ENCODE assay signal across 8 cellular contexts in the genomic region with DNA sequence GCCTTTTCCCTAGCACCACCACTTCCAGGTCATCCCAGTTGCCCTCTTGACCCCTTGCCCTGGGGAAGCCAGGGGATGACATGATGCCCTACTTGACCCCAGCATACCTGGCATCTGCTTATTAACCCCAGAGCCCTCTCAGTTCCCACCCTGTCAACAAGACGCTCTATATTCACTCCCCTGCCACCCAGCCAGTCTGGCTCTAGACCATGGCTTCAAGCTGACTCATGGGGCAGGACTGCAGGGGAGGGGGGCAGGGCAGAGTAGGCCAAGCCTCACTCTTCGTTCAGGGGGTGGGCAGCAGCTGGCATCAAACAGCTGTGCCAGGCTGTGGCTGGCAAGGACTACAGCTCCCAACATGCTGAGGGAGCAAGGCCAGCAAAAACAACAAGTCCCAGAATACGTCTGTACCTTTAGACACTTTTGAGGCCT. TPM values are rescaled to one million over a fixed set of nuclear protein-coding genes. Genes with fewer than 3 reads are reported as not detected.
DNase-seq lines count a peak whose midpoint lies in the region; ATAC-seq, FAIRE-seq and TF ChIP-seq lines count a peak whose summit lies in the region.

No MANE protein-coding gene starts in this region.

- ATAC-seq in RWPE2 (ENCODE audit: low read depth) = peak; percentile 20
- ATAC-seq in omental fat pad (ENCODE audit: low FRiP score) = peak; percentile 20
- ATAC-seq in HG02642 (IDR thresholded peaks at IDR 0.05; ENCODE audit: poor library complexity, unreplicated experiment) = no peak
- no peak for ATAC-seq in HG03097 (IDR thresholded peaks at IDR 0.05; ENCODE audit: low FRiP score, unreplicated experiment)
- ATAC-seq in HG03521 (IDR thresholded peaks at IDR 0.05; ENCODE audit: unreplicated experiment) = no peak

- no peak overlapping the region for H3K4me3 ChIP-seq in RWPE2 (ENCODE audit: severe bottlenecking)

- no peak for TF ChIP-seq CTCF in RWPE2 (IDR thresholded peaks at IDR 0.05; ENCODE audit: poor library complexity, severe bottlenecking)
- TF ChIP-seq CTCF in omental fat pad (IDR thresholded peaks at IDR 0.05) = no peak
- no peak for TF ChIP-seq CTCF in D721Med (IDR thresholded peaks at IDR 0.05; ENCODE audit: insufficient read depth, missing control alignments)

- peak; percentile 73 for DNase-seq in ELR (ENCODE audit: low read depth)
- peak; percentile 85 for DNase-seq in RWPE2 (ENCODE audit: low spot score)
- DNase-seq in fibroblast of gingiva (ENCODE audit: low read depth) = peak; percentile 71
- DNase-seq in omental fat pad (ENCODE audit: low spot score) = no peak
- DNase-seq in D721Med (ENCODE audit: insufficient read length, low spot score) = no peak

- H3K27ac ChIP-seq in RWPE2 (ENCODE audit: poor library complexity, severe bottlenecking) = peak overlapping the region; percentile 94

- peaks cover 23% of the 10 kb centered on the region for H3K4me1 ChIP-seq in RWPE2 (ENCODE audit: insufficient read depth, poor library complexity, severe bottlenecking)

- H3K9me3 ChIP-seq in RWPE2 (ENCODE audit: severe bottlenecking) = no peaks in the 10 kb centered on the region

- no peaks in the 10 kb centered on the region for H3K27me3 ChIP-seq in RWPE2 (ENCODE audit: insufficient read depth, poor library complexity, severe bottlenecking)

- H3K36me3 ChIP-seq in RWPE2 (ENCODE audit: low read depth) = peaks cover 34% of the 10 kb centered on the region

- no peak for FAIRE-seq in D721Med (lab: Jason Lieb, UNC)

RNA-seq across cellular contexts. Expression of a gene that starts 5.3 kb away (rescaled TPM):
- 10 to 100 TPM; 14.9 to 22.9 (median 20.5) TPM for total RNA-seq in omental fat pad

RNA-seq across cellular contexts. Expression of a gene that starts 7.4 kb away (rescaled TPM):
- 100 to 1,000 TPM in 2 of 4 donors, 10 to 100 TPM in 2; 77.6 to 108 (median 89.9) TPM for total RNA-seq in omental fat pad

RNA-seq across cellular contexts. Expression of a gene that starts 14.0 kb away (rescaled TPM):
- total RNA-seq in omental fat pad = 10 to 100 TPM; 11.4 to 16.6 (median 13.3) TPM

RNA-seq across cellular contexts. Expression of a gene that starts 30.6 kb away (rescaled TPM):
- total RNA-seq in omental fat pad = 10 to 100 TPM in 3 of 4 donors, 1 to 10 TPM in 1; 8.1 to 20.0 (median 14.1) TPM

RNA-seq across cellular contexts. Expression of a gene that starts 37.9 kb away (rescaled TPM):
- total RNA-seq in omental fat pad = 100 to 1,000 TPM; 175 to 317 (median 207) TPM

Comparison
In these comparisons a context has a peak if more than half of its experiments do, and no peak if none do; other contexts are left out.
1. DNase-seq: peak in ELR (single experiment), RWPE2 (single experiment) and fibroblast of gingiva (single experiment); none in omental fat pad (single experiment) and D721Med (single experiment).
2. ATAC-seq: peak in RWPE2 (single experiment) and omental fat pad (single experiment); none in HG02642 (single experiment), HG03097 (single experiment) and HG03521 (single experiment).